Comparison of ENCODE assay signal across 18 cellular contexts in the genomic region with DNA sequence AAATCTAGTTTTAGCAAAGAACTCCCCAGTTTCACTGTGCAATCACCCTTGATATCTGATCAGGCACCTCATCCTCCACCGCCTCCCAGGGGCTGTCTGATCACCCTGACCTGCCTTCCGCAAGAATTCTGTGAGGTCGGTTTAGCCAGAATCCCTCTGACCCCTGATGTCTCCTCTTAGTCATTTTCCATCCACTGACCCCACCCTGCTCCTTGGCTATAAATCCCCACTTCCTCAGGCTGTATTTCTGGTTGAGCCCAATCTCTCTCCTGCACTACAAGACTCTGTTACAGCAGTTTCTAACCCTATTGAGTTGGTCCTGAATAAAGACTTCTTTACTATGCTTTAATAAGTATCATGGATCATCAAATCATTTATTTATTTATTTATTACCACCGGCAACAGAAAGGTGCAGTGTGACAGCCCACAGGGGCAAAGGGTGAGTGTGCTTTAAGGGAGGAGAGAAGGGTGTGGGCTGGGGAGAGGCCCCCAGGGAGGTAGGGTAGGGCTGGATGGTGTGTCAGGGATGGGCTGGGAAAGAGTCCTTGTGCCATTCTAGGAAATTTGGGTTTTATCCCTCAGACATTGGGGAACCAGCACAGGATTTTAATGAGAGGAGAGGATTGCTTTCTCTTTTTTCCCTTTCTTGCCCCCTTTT. TPM values are rescaled to one million over a fixed set of nuclear protein-coding genes. Genes with fewer than 3 reads are reported as not detected.
DNase-seq lines count a peak whose midpoint lies in the region; FAIRE-seq and TF ChIP-seq lines count a peak whose summit lies in the region.
"Had no signal": no experiment of that assay in that cellular context is flagged by ENCODE, and none has a peak within 500 bp of the region (broad histone marks: within the 10 kb centered on the region; RNA-seq: fewer than 3 reads in every experiment).

No MANE protein-coding gene starts in this region.

- FAIRE-seq in small intestine (lab: Jason Lieb, UNC): no peak
- FAIRE-seq: colon, keratinocyte had no signal

- intact Hi-C loops in left ventricle myocardium inferior (cut with micrococcal nuclease) (no loop called here), prostate gland (cut with DNase I) (no loop called here)

- H4K20me1 ChIP-seq in BLaER1 treated with 17β-estradiol and CSF1 and Interleukin-3, amounts not matched to agents 10 nM and 100 nM: no peaks in the 10 kb centered on the region

- TF ChIP-seq CTCF in RWPE1 (conservative IDR thresholded peaks at IDR 0.05; ENCODE audit: low read depth) (no peak), left ventricle myocardium inferior (IDR thresholded peaks at IDR 0.05; ENCODE audit: borderline replicate concordance) (no peak), prostate gland (IDR thresholded peaks at IDR 0.05) (no peak)

- CTCF ChIA-PET in RWPE1 (lab: Yijun Ruan, JAX): no interaction called here

- H3K4me1 ChIP-seq in BLaER1 treated with 17β-estradiol and CSF1 and Interleukin-3, amounts not matched to agents 10 nM and 100 nM: peaks cover 8 to 63% (median 29%) of the 10 kb centered on the region in 10 experiments
- H3K4me1 ChIP-seq in left ventricle myocardium inferior (peaks cover 50% of the 10 kb centered on the region), small intestine (ENCODE audit: control insufficient read depth in 2 of 2, insufficient read depth in 1 of 2, low read depth in 1 of 2, low read length in 1 of 2) (peaks cover 13 to 17% of the 10 kb centered on the region in 2 donors), prostate gland (replicated peaks) (no peaks in the 10 kb centered on the region)

- 27 to 51% (median 45%) methylated on average over 4 of the region's 4 CpGs for whole genome bisulfite sequencing in small intestine, 3 donors
- 79% methylated on average over 4 of the region's 4 CpGs for WGBS in prostate gland

- H3K4me3 ChIP-seq in BLaER1 treated with 17β-estradiol and CSF1 and Interleukin-3, amounts not matched to agents 10 nM and 100 nM: no peak overlapping the region
- H3K4me3 ChIP-seq in left ventricle myocardium inferior (no peak overlapping the region), small intestine (ENCODE audit: low read depth in 1 of 2, low read length in 2 of 2) (no peak overlapping the region), prostate gland (no peak overlapping the region)
- H3K4me3 ChIP-seq: adrenal gland, GM23248 had no signal

- DNase-seq in RWPE1 (ENCODE audit: low spot score) (no peak), left ventricle myocardium inferior (no peak), small intestine (peak; percentile 91), Ammon's horn (ENCODE audit: low spot score) (no peak), NCI-H187 (lab: John Stamatoyannopoulos, UW) (no peak), prostate gland (ENCODE audit: low spot score) (no peak)
- DNase-seq in effector CD8-positive, alpha-beta T cell (lab: John Stamatoyannopoulos, UW): no peak
- DNase-seq: DMS 273 treated with DMSO at 0.1 percent for 48 hours; GM23248; NCI-H1436 treated with DMSO at 0.1 percent for 48 hours; NCI-H526; stimulated activated CD4-positive, alpha-beta T cell treated with anti-CD3 and anti-CD28 coated beads, Interleukin-4, amount 100 ng/mL, for 24 hours; T-helper 1 cell had no signal

- peak overlapping the region in 6 of 11 experiments; percentile 41 to 77 (median 66); a peak in 10 of 22 replicates for H3K27ac ChIP-seq in BLaER1 treated with 17β-estradiol and CSF1 and Interleukin-3, amounts not matched to agents 10 nM and 100 nM
- H3K27ac ChIP-seq in RWPE1 (peak overlapping the region; percentile 55), left ventricle myocardium inferior (replicated peaks) (peak overlapping the region; percentile 74), small intestine (ENCODE audit: low read depth in 1 of 2, low read length in 1 of 2) (peak overlapping the region; percentile 73 to 88), prostate gland (peak overlapping the region in 1 of 2 donors; percentile 3)
- H3K27ac ChIP-seq: GM23248, KMS-11 had no signal

- POLR2A ChIA-PET in RWPE1 (lab: Yijun Ruan, JAX; ENCODE audit: low non-redundant PET): no interaction called here

- H3K9me3 ChIP-seq in BLaER1 treated with 17β-estradiol and CSF1 and Interleukin-3, amounts not matched to agents 10 nM and 100 nM (replicated peaks in 1 of 11): no peaks in the 10 kb centered on the region
- H3K9me3 ChIP-seq in left ventricle myocardium inferior (replicated peaks) (no peaks in the 10 kb centered on the region), small intestine (ENCODE audit: control insufficient read depth, low read depth) (no peaks in the 10 kb centered on the region), prostate gland (no peaks in the 10 kb centered on the region)
- H3K9me3 ChIP-seq: adrenal gland had no signal

- H3K27me3 ChIP-seq in BLaER1 treated with 17β-estradiol and CSF1 and Interleukin-3, amounts not matched to agents 10 nM and 100 nM: peaks cover 0 to 13% (median 7%) of the 10 kb centered on the region in 11 experiments; a peak in 19 of 22 replicates
- no peaks in the 10 kb centered on the region for H3K27me3 ChIP-seq in left ventricle myocardium inferior (ENCODE audit: low read depth)
- H3K27me3 ChIP-seq in small intestine (ENCODE audit: control insufficient read depth in 2 of 2, insufficient read depth in 2 of 2, low read length in 2 of 2): no peaks in the 10 kb centered on the region
- H3K27me3 ChIP-seq in prostate gland (replicated peaks; ENCODE audit: insufficient read depth): no peaks in the 10 kb centered on the region
- H3K27me3 ChIP-seq: adrenal gland had no signal

- peak overlapping the region in 9 of 11 experiments; percentile 38 to 87 (median 72); a peak in 16 of 22 replicates for H3K4me2 ChIP-seq in BLaER1 treated with 17β-estradiol and CSF1 and Interleukin-3, amounts not matched to agents 10 nM and 100 nM
- H3K4me2 ChIP-seq: KMS-11 had no signal

- TF ChIP-seq POLR2A in prostate gland (IDR thresholded peaks at IDR 0.05): no peak

- peak overlapping the region in 2 of 11 experiments; percentile 66 to 67; a peak in 3 of 22 replicates for H3K9ac ChIP-seq in BLaER1 treated with 17β-estradiol and CSF1 and Interleukin-3, amounts not matched to agents 10 nM and 100 nM
- H3K9ac ChIP-seq: GM23248, KMS-11 had no signal

- no peaks in the 10 kb centered on the region for H3K36me3 ChIP-seq in BLaER1 treated with 17β-estradiol and CSF1 and Interleukin-3, amounts not matched to agents 10 nM and 100 nM
- H3K36me3 ChIP-seq in left ventricle myocardium inferior (no peaks in the 10 kb centered on the region), small intestine (ENCODE audit: control insufficient read depth in 2 of 2, insufficient read depth in 2 of 2, low read length in 2 of 2) (no peaks in the 10 kb centered on the region), prostate gland (no peaks in the 10 kb centered on the region)
- H3K36me3 ChIP-seq: adrenal gland had no signal

RNA-seq across cellular contexts. Expression of gene SERPINB6, which starts 11.2 kb away (rescaled TPM):
- total RNA-seq in left ventricle myocardium inferior (233 TPM), prostate gland (100 to 1,000 TPM; 155 to 202 TPM)
- 100 to 1,000 TPM; 306 to 539 (median 531) TPM for polyA plus RNA-seq in small intestine

RNA-seq across cellular contexts. Expression of gene NQO2, which starts 17.1 kb away (rescaled TPM):
- 51.1 TPM for total RNA-seq in left ventricle myocardium inferior
- polyA plus RNA-seq in small intestine: 10 to 100 TPM; 35.6 to 84.5 (median 82.1) TPM
- 10 to 100 TPM; 27.9 to 34.3 TPM for total RNA-seq in prostate gland
